Comparison of ENCODE assay signal across 18 cellular contexts in the genomic region with DNA sequence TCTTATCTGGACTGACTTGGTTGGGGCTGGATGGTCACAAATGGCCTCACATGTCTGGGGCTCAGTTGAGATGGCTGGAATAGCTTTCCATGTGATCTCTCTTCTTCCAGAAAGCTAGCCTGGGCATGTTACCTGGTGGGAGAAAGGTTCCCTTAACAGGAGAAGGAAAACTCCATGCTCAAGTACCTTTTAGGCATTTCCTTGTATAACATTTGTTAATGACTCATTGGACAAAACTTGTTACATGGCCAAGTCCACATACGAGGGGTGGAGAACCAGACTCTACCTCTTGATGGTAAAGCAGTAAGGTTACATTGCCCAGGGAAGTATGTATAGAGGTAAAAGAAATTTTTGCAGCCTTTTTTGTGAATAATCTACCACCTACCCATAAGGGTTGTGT.
"Had no signal": no experiment of that assay in that cellular context is flagged by ENCODE, and none has a peak within 500 bp of the region (broad histone marks: within the 10 kb centered on the region; RNA-seq: fewer than 3 reads in every experiment).

No MANE protein-coding gene starts in this region.

- DNase-seq: activated CD4-positive, alpha-beta T cell treated with anti-CD3 and anti-CD28 coated beads for 36 hours; activated CD8-positive, alpha-beta T cell treated with anti-CD3 and anti-CD28 coated beads for 36 hours; activated effector memory CD4-positive, alpha-beta T cell treated with Interleukin-2 at 50 U/mL for 16 hours; activated T-cell treated with anti-CD3 and anti-CD28 coated beads, Interleukin-2, amount 50 U/mL, for 4 hours; adrenal gland; caudate nucleus; foreskin fibroblast; head of caudate nucleus; immature natural killer cell; natural killer cell; retina; stimulated activated CD4-positive, alpha-beta T cell treated with anti-CD3 and anti-CD28 coated beads, Interleukin-4, amount 100 ng/mL, for 1 hour; stimulated activated naive B cell treated with anti-CD40 and anti-IgM and Interleukin-4, amounts not matched to agents 10 μg/mL and 1 μg/mL and 100 μg/mL, for 72 hours; T-helper 2 cell; thyroid gland; uterus had no signal

- H3K27ac ChIP-seq: adrenal gland, neutrophil, thyroid gland, uterus had no signal

- H3K27me3 ChIP-seq: adrenal gland, neutrophil, thyroid gland, uterus had no signal

- H3K4me1 ChIP-seq: thyroid gland had no signal

- H3K4me3 ChIP-seq: adrenal gland, thyroid gland, uterus had no signal

- H3K36me3 ChIP-seq: adrenal gland, neutrophil, thyroid gland, uterus had no signal

- H3K9me3 ChIP-seq: neutrophil, thyroid gland had no signal

- ATAC-seq: activated CD4-positive, alpha-beta T cell treated with anti-CD3 and anti-CD28 coated beads for 36 hours; activated CD8-positive, alpha-beta T cell treated with anti-CD3 and anti-CD28 coated beads for 36 hours; activated T-cell treated with anti-CD3 and anti-CD28 coated beads, Interleukin-2, amount 50 U/mL, for 4 hours; left lobe of liver; natural killer cell; stimulated activated naive B cell treated with anti-CD40 and anti-IgM and Interleukin-4, amounts not matched to agents 10 μg/mL and 1 μg/mL and 100 μg/mL, for 72 hours had no signal
